Comparison of ENCODE assay signal across 19 cellular contexts in the genomic region with DNA sequence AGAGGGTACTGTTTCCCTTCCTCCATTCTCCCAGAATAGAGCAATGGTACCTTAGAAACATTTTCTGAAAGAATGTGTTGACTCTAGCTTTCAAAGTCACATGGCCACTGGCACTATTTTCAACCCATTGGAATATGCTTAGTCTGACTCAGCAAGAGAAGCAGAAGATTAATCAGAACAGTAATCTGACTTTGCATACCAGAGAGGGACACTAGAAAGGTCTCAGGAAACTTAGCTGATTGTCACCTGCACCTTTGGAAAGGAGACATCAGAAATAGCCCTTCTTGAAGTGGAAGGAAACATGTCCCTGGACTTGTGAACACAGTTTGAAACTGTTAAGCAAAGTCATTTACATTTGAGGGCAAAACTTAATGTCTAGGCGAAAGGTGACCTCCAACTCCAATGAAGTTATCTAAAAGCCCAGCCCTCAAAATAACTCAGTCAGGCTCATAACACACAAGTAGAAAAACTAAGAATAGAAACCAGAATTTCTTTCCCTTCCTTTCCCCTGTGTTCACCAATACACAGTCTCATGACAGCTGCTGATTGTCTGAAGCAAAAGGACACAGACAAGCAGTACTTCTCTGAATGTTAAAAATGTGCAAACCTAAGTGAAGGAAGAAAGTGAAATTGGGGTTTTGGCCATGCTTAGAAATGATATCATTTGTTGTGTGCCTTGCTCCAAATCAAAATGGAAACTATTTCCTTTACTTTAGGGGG.
DNase-seq lines count a peak whose midpoint lies in the region; ATAC-seq lines count a peak whose summit lies in the region.
"Had no signal": no experiment of that assay in that cellular context is flagged by ENCODE, and none has a peak within 500 bp of the region (broad histone marks: within the 10 kb centered on the region; RNA-seq: fewer than 3 reads in every experiment).

No MANE protein-coding gene starts in this region.

- no peak overlapping the region for H3K4me3 Mint-ChIP-seq in naive thymus-derived CD8-positive, alpha-beta T cell
- H3K4me3 Mint-ChIP-seq: activated CD4-positive, alpha-beta memory T cell treated with anti-CD3 and anti-CD28 coated beads for 36 hours; H9 had no signal

- no peaks in the 10 kb centered on the region for H3K9me3 Mint-ChIP-seq in naive thymus-derived CD8-positive, alpha-beta T cell
- H3K9me3 Mint-ChIP-seq: activated CD4-positive, alpha-beta memory T cell treated with anti-CD3 and anti-CD28 coated beads for 36 hours had no signal

- ATAC-seq in GM18498 (IDR thresholded peaks at IDR 0.05; ENCODE audit: unreplicated experiment): peak; percentile 94
- peak; percentile 76 for ATAC-seq in GM19463 (IDR thresholded peaks at IDR 0.05; ENCODE audit: unreplicated experiment)
- peak; percentile 88 for ATAC-seq in HG02798 (IDR thresholded peaks at IDR 0.05; ENCODE audit: poor library complexity, unreplicated experiment)
- ATAC-seq in naive thymus-derived CD8-positive, alpha-beta T cell: no peak
- ATAC-seq: left colon had no signal

- H3K4me1 Mint-ChIP-seq in naive thymus-derived CD8-positive, alpha-beta T cell: no peaks in the 10 kb centered on the region

- peaks cover 0 to 1% (median 0%) of the 10 kb centered on the region in 5 donors for H3K27me3 Mint-ChIP-seq in naive thymus-derived CD8-positive, alpha-beta T cell
- H3K27me3 Mint-ChIP-seq: activated CD4-positive, alpha-beta memory T cell treated with anti-CD3 and anti-CD28 coated beads for 36 hours had no signal

- POLR2A ChIA-PET in naive thymus-derived CD8-positive, alpha-beta T cell (lab: Charles Lee): no interaction called here

- no peaks in the 10 kb centered on the region for H3K36me3 Mint-ChIP-seq in naive thymus-derived CD8-positive, alpha-beta T cell
- H3K36me3 Mint-ChIP-seq: activated CD4-positive, alpha-beta memory T cell treated with anti-CD3 and anti-CD28 coated beads for 36 hours had no signal

- DNase-seq in astrocyte of the hippocampus (ENCODE audit: low read depth, low spot score): peak; percentile 9
- no peak for DNase-seq in pons (ENCODE audit: low spot score)
- no peak for DNase-seq in NCI-H146 treated with DMSO at 0.1 percent for 48 hours (lab: John Stamatoyannopoulos, UW; ENCODE audit: unreplicated experiment)
- no peak for DNase-seq in NCI-H1436 (lab: John Stamatoyannopoulos, UW)
- DNase-seq in naive thymus-derived CD8-positive, alpha-beta T cell: no peak
- DNase-seq: activated CD4-positive, alpha-beta memory T cell treated with anti-CD3 and anti-CD28 coated beads for 36 hours; activated T-cell treated with anti-CD3 and anti-CD28 coated beads, Interleukin-2, amount 50 U/mL, for 48 hours; effector CD4-positive, alpha-beta T cell; EL; H9; left colon; NCI-H1417; nucleus accumbens; sigmoid colon; stimulated activated CD4-positive, alpha-beta T cell treated with anti-CD3 and anti-CD28 coated beads, Interleukin-2, amount 100 ng/mL, for 48 hours; SW 1271 had no signal

- H3K27ac Mint-ChIP-seq in naive thymus-derived CD8-positive, alpha-beta T cell: no peak overlapping the region
- H3K27ac Mint-ChIP-seq: activated CD4-positive, alpha-beta memory T cell treated with anti-CD3 and anti-CD28 coated beads for 36 hours; H9 had no signal

Comparison
In these comparisons a context has a peak if more than half of its experiments do, and no peak if none do; other contexts are left out.
1. ATAC-seq: peak in GM18498 (single experiment), GM19463 (single experiment) and HG02798 (single experiment); none in naive thymus-derived CD8-positive, alpha-beta T cell (0 of 2).